Comparison of ENCODE assay signal across 8 cellular contexts in the genomic region with DNA sequence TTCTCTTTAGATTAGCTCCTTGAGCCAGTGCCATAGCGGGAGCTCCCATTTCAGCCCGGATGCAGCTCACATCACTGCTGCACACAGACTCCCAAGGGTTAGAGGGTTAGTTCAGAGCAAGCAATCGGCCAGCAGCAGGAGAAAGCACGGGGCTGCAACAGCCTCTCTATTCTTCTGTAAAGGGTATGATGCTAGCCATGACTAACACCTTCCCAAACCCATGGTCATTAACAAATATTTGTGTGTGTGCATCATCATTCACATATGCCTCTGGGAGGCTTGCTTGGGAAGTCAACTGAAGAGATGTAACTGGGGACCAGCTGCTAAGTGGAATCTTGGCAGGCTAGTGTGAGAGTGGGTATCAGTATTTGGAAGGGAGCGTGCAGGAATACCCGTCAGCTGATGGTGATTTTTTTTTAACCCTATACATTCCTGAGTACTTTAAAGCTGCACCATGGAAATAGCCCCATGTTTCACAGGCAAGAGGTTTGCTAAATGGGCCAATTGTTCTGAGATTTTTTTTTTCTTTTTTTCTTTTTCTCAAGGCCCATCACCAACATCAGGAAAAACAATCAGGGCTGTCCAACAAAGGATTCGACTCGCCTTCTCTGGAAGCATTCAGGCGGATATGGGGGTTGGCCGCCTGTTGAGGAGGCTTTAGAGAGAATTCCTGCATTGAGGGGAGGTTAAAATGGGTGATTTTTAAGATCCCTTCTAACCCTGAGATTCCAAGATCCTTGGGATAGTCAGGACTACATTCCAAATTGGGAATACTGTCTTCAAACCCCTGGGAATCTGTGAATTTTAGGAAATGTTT. TPM values are rescaled to one million over a fixed set of nuclear protein-coding genes. Genes with fewer than 3 reads are reported as not detected.
DNase-seq lines count a peak whose midpoint lies in the region; TF ChIP-seq lines count a peak whose summit lies in the region.

No MANE protein-coding gene starts in this region.

- H3K4me3 ChIP-seq in dorsolateral prefrontal cortex (peak overlapping the region; percentile 33 to 72 (median 56)), tibial nerve (peak overlapping the region; percentile 10 to 36 (median 14)), MM.1S (ENCODE audit: low read length) (no peak overlapping the region)

- peak in 1 of 2 donors; percentile 11 for TF ChIP-seq POLR2A in tibial nerve (IDR thresholded peaks at IDR 0.05)

- H3K9me3 ChIP-seq in tibial nerve: no peaks in the 10 kb centered on the region
- no peaks in the 10 kb centered on the region for H3K9me3 ChIP-seq in MM.1S (replicated peaks; ENCODE audit: insufficient read depth, low read length)

- DNase-seq in LHCN-M2 (ENCODE audit: low read depth) (peak; percentile 100), dorsolateral prefrontal cortex (peak in 9 of 10 donors; percentile 24 to 65 (median 49)), kidney tubule cell (ENCODE audit: low spot score) (peak; percentile 100), tibial nerve (ENCODE audit: low spot score in 2 of 2) (peak; percentile 17 to 44), NCI-H345 treated with DMSO at 0.1 percent for 48 hours (lab: John Stamatoyannopoulos, UW; ENCODE audit: unreplicated experiment) (no peak), MM.1S (no peak), NCI-H146 (lab: John Stamatoyannopoulos, UW) (no peak), GM19238 (ENCODE audit: insufficient read length, low spot score) (no peak)

- H3K9me2 ChIP-seq in MM.1S (replicated peaks; ENCODE audit: insufficient read depth, low read length): no peaks in the 10 kb centered on the region

- H3K27ac ChIP-seq in dorsolateral prefrontal cortex: peak overlapping the region; percentile 32 to 95 (median 87)
- peak overlapping the region in 3 of 4 donors; percentile 9 to 79 (median 77) for H3K27ac ChIP-seq in tibial nerve
- no peak overlapping the region for H3K27ac ChIP-seq in MM.1S (ENCODE audit: low read length)

- H3K4me2 ChIP-seq in MM.1S (ENCODE audit: low read depth, low read length): no peak overlapping the region

- no peak overlapping the region for H2AFZ ChIP-seq in MM.1S (ENCODE audit: low read length)

- H3K27me3 ChIP-seq in dorsolateral prefrontal cortex: no peaks in the 10 kb centered on the region
- H3K27me3 ChIP-seq in tibial nerve: no peaks in the 10 kb centered on the region
- no peaks in the 10 kb centered on the region for H3K27me3 ChIP-seq in MM.1S (replicated peaks; ENCODE audit: insufficient read depth, low read length)

- H3K4me1 ChIP-seq in tibial nerve (peaks cover 0 to 32% (median 3%) of the 10 kb centered on the region in 4 donors), MM.1S (ENCODE audit: low read length) (peaks cover 28% of the 10 kb centered on the region)

- peak in 1 of 56 donors; percentile 12 for TF ChIP-seq CTCF in dorsolateral prefrontal cortex (IDR thresholded peaks at IDR 0.05 in 54 of 56, conservative IDR thresholded peaks at IDR 0.05 in 2 of 56; ENCODE audit: low read depth in 1 of 56, partially characterized antibody in 56 of 56)
- no peak for TF ChIP-seq CTCF in tibial nerve (IDR thresholded peaks at IDR 0.05)
- no peak for TF ChIP-seq CTCF in MM.1S (IDR thresholded peaks at IDR 0.05; ENCODE audit: low read length)

- H3K36me3 ChIP-seq in tibial nerve (no peaks in the 10 kb centered on the region), MM.1S (replicated peaks; ENCODE audit: insufficient read depth, low read length) (no peaks in the 10 kb centered on the region)

- H3K79me2 ChIP-seq in MM.1S (ENCODE audit: low read length): no peaks in the 10 kb centered on the region

- no peaks in the 10 kb centered on the region for H4K20me1 ChIP-seq in MM.1S (ENCODE audit: insufficient read depth, low read length)

- H3K9ac ChIP-seq in MM.1S (ENCODE audit: low read length): no peak overlapping the region

- H3F3A ChIP-seq in MM.1S (ENCODE audit: insufficient read depth, low read length): peaks cover 10% of the 10 kb centered on the region; the same call in 1 of the 2 replicates

- intact Hi-C loops in dorsolateral prefrontal cortex (cut with DNase I): loop anchor here (2.0 to 5.0 kb wide), 2 partner anchors 88 to 92 kb away; a partner anchor contains a TSS

- whole genome bisulfite sequencing in tibial nerve, 2 donors: 11 to 17% methylated on average over 10 of the region's 10 CpGs

- peak in 1 of 2 donors; percentile 49 for TF ChIP-seq EP300 in tibial nerve (IDR thresholded peaks at IDR 0.05)

RNA-seq across cellular contexts. Expression of a gene that starts 33.2 kb away (rescaled TPM):
- total RNA-seq in LHCN-M2 (2014; rRNA removed): 6.6 and 7.4 TPM in 2 replicates
- 2.1 TPM for polyA plus RNA-seq in LHCN-M2 (2012)
- total RNA-seq in dorsolateral prefrontal cortex: 1 to 10 TPM in 113 of 120 experiments, under 1 TPM in 7; 0.56 to 3.8 (median 1.9) TPM
- 1 to 10 TPM in 3 of 4 donors, under 1 TPM in 1; 0.44 to 4.1 (median 2.2) TPM for total RNA-seq in tibial nerve

RNA-seq across cellular contexts. Expression of a gene that starts 54.3 kb away (rescaled TPM):
- 33.8 and 37.4 TPM in 2 replicates for total RNA-seq in LHCN-M2 (2014; rRNA removed)
- polyA plus RNA-seq in LHCN-M2 (2012): 8.7 TPM
- 10 to 100 TPM; 41.8 to 87.2 (median 58.4) TPM for total RNA-seq in dorsolateral prefrontal cortex
- total RNA-seq in tibial nerve: 10 to 100 TPM; 81.3 to 98.4 (median 92.5) TPM

Comparison
In these comparisons a context has a peak if more than half of its experiments do, and no peak if none do; other contexts are left out.
1. DNase-seq: peak in LHCN-M2 (single experiment), dorsolateral prefrontal cortex (9 of 10), kidney tubule cell (single experiment) and tibial nerve (2 of 2); none in NCI-H345 treated with DMSO at 0.1 percent for 48 hours (single experiment), MM.1S (single experiment), NCI-H146 (single experiment) and GM19238 (single experiment).